In genomic region chr17:38704645-38705522, GRCh38 we compare ENCODE assay signal across 8 cellular contexts. TPM values are rescaled to one million over a fixed set of nuclear protein-coding genes. Genes with fewer than 3 reads are reported as not detected.
A peak's percentile ranks its signal among the peaks of the same experiment; 100 is the strongest.
DNase-seq lines count a peak whose midpoint lies in the region; ATAC-seq and TF ChIP-seq lines count a peak whose summit lies in the region.

MLLT6 (plus strand) TSS chr17:38705273; CDS start chr17:38705633, 360 bp downstream.

- CTCF ChIA-PET in GM10248 (lab: Yijun Ruan, JAX): interaction anchor here (1.0 to 3.9 kb wide), 3 partner anchors 11 to 30 kb away, joined by 3 to 18 read pairs (median 5); no protein-coding TSS in a partner anchor

- intact Hi-C loops in left cardiac atrium (cut with DNase I): loop anchor here in 1 of 2 donors (5.0 kb wide), 1 partner anchor 42 kb away; the partner anchor contains the start of gene PCGF2

- DNase-seq in GM10248 (ENCODE audit: extremely low spot score): peak; percentile 71
- peak; percentile 80 for DNase-seq in NCI-H146 (lab: John Stamatoyannopoulos, UW)
- peak; percentile 63 to 88 (median 77) for DNase-seq in T-helper 2 cell
- peak in 51 of 56 donors; percentile 31 to 87 (median 68) for DNase-seq in amygdala (lab: John Stamatoyannopoulos, UW)
- DNase-seq in left cardiac atrium: peak; percentile 83
- peak; percentile 71 for DNase-seq in pons (ENCODE audit: low spot score)
- DNase-seq in ureter (ENCODE audit: low spot score): peak; percentile 85

- no peak for TF ChIP-seq CTCF in GM10248 (IDR thresholded peaks at IDR 0.05; ENCODE audit: control extremely low read depth, extremely low read depth, low read depth, missing control alignments)

- ATAC-seq in left cardiac atrium (peak; percentile 40 to 60), HG02970 (IDR thresholded peaks at IDR 0.05; ENCODE audit: low FRiP score, unreplicated experiment) (no peak)

- POLR2A ChIA-PET in GM10248 (lab: Yijun Ruan, JAX): interaction anchor here (0.6 kb wide), 2 partner anchors 28 to 102 kb away, joined by 3 to 4 read pairs; no protein-coding TSS in a partner anchor

RNA-seq across cellular contexts. Expression of gene MLLT6, which starts in this region (rescaled TPM):
- total RNA-seq in left cardiac atrium (10 to 100 TPM; 76.1 to 88.9 TPM), ureter (209 TPM)
